ENCODE assay signal across 1 cellular context in genomic region chr1:150551784-150552691, GRCh38.
TF ChIP-seq lines count a peak whose summit lies in the region.

No MANE protein-coding gene starts in this region.

TF ChIP-seq in H1, 55 proteins besides CTCF, POLR2A, EP300 and RAD21:
- TF ChIP-seq ZNF274 (IDR thresholded peaks at IDR 0.05; ENCODE audit: borderline replicate concordance, extremely low read depth, low read length) (no peak), CEBPB (IDR thresholded peaks at IDR 0.05; ENCODE audit: low read depth, low read length) (peak; percentile 61), HDAC6 (IDR thresholded peaks at IDR 0.05; ENCODE audit: low read depth, low read length) (no peak), E2F6 (IDR thresholded peaks at IDR 0.05) (no peak), TBP (IDR thresholded peaks at IDR 0.05; ENCODE audit: low read depth, low read length) (no peak)
